In the genomic region with DNA sequence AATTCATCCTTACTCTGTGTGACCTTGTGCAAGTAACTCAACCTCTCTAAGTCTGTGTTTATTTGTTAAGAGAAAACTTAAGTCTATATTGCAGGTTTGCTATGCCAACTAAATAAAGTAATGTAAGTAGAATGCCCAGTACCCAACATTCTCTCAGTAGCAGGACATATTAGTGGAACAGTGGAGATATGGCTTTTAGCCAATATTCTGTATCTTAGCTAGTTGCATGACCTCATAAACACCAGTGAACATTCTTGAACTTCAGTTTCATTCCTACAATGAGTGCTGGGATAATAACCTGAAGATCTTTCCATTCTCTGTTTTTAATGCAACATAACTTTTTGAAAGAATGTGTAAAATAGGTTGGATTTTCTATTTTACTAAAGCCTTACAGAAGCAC, we compare ENCODE assay signal across 1 cellular context.
TF ChIP-seq lines count a peak whose summit lies in the region.

No MANE protein-coding gene starts in this region.

TF ChIP-seq in GM12878, 131 proteins besides CTCF, POLR2A, EP300 and RAD21:
- TF ChIP-seq, protein P1, sequence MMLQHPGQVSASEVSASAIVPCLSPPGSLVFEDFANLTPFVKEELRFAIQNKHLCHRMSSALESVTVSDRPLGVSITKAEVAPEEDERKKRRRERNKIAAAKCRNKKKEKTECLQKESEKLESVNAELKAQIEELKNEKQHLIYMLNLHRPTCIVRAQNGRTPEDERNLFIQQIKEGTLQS (IDR thresholded peaks at IDR 0.05; ENCODE audit: borderline replicate concordance, extremely low read depth, low read depth, low read length), result no peak
- TF ChIP-seq RUNX3 (IDR thresholded peaks at IDR 0.05; ENCODE audit: low read length), result no peak
- TF ChIP-seq FOXM1 (IDR thresholded peaks at IDR 0.05; ENCODE audit: low read depth, low read length), result no peak
- TF ChIP-seq, protein P2, sequence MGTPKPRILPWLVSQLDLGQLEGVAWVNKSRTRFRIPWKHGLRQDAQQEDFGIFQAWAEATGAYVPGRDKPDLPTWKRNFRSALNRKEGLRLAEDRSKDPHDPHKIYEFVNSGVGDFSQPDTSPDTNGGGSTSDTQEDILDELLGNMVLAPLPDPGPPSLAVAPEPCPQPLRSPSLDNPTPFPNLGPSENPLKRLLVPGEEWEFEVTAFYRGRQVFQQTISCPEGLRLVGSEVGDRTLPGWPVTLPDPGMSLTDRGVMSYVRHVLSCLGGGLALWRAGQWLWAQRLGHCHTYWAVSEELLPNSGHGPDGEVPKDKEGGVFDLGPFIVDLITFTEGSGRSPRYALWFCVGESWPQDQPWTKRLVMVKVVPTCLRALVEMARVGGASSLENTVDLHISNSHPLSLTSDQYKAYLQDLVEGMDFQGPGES (IDR thresholded peaks at IDR 0.05), result no peak
- no peak for TF ChIP-seq POU2F2 (IDR thresholded peaks at IDR 0.05; ENCODE audit: borderline replicate concordance, low read depth, low read length)
- TF ChIP-seq NBN (IDR thresholded peaks at IDR 0.05), result no peak
- no peak for TF ChIP-seq ZNF217 (IDR thresholded peaks at IDR 0.05)
- TF ChIP-seq ESRRA (IDR thresholded peaks at IDR 0.05; ENCODE audit: low read length), result no peak
- TF ChIP-seq MEF2A (IDR thresholded peaks at IDR 0.05; ENCODE audit: insufficient read depth, low read depth, low read length), result no peak
- TF ChIP-seq RAD51 (IDR thresholded peaks at IDR 0.05), result no peak
- TF ChIP-seq, protein P3, sequence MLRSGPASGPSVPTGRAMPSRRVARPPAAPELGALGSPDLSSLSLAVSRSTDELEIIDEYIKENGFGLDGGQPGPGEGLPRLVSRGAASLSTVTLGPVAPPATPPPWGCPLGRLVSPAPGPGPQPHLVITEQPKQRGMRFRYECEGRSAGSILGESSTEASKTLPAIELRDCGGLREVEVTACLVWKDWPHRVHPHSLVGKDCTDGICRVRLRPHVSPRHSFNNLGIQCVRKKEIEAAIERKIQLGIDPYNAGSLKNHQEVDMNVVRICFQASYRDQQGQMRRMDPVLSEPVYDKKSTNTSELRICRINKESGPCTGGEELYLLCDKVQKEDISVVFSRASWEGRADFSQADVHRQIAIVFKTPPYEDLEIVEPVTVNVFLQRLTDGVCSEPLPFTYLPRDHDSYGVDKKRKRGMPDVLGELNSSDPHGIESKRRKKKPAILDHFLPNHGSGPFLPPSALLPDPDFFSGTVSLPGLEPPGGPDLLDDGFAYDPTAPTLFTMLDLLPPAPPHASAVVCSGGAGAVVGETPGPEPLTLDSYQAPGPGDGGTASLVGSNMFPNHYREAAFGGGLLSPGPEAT (IDR thresholded peaks at IDR 0.05; ENCODE audit: low read depth), result no peak
- no peak for TF ChIP-seq BMI1 (IDR thresholded peaks at IDR 0.05; ENCODE audit: borderline replicate concordance)
